In the genomic region with DNA sequence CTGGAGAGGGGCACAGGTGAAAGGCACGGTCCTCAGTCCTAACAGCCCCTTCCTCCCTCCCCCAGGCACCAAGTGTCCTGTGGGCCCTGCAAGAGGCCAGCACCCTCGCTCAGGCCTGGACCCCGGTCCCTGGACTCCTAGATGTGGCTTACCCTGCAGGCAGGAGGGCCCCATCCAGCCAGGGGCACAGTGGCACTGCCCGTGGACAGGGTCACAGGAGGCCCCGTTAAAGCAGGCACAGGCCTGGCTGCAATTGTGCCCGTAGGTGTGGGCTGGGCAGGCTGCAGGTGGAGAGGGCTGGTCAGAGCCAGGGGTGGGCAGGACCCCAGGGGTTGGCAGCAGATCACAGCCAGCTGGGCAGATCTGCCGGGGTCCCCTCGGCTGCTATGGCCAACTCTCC, we compare ENCODE assay signal across 26 cellular contexts. TPM values are rescaled to one million over a fixed set of nuclear protein-coding genes. Genes with fewer than 3 reads are reported as not detected.
A peak's percentile ranks its signal among the peaks of the same experiment; 100 is the strongest.
DNase-seq lines count a peak whose midpoint lies in the region; ATAC-seq, FAIRE-seq and TF ChIP-seq lines count a peak whose summit lies in the region.
"Had no signal": no experiment of that assay in that cellular context is flagged by ENCODE, and none has a peak within 500 bp of the region (broad histone marks: within the 10 kb centered on the region; RNA-seq: fewer than 3 reads in every experiment).

No MANE protein-coding gene starts in this region.

- WGBS in H1 (ENCODE audit: extremely low coverage in 1 of 2, insufficient coverage in 1 of 2, insufficient read length in 1 of 2, insufficient replicate concordance in 2 of 2, low coverage in 1 of 2, low lambda C conversion rate in 2 of 2, missing lambda C conversion rate in 1 of 2), 2 experiments, result 88% methylated on average over 8 of the region's 8 CpGs; no CpG with 5 or more reads in 1 of the 2 experiments

- H4K5ac ChIP-seq in H1 (ENCODE audit: insufficient read length, low read depth, low read length), result no peak overlapping the region

- TF ChIP-seq CTCF in H1 (IDR thresholded peaks at IDR 0.05; ENCODE audit: control extremely low read depth in 1 of 3, insufficient read depth in 1 of 3, low read depth in 1 of 3, low read length in 3 of 3), result no peak

- no peak for FAIRE-seq in H1 (lab: Jason Lieb, UNC)
- FAIRE-seq: A204.1, GM12878, GM12892, GM18507 had no signal

- H3K9me3 Mint-ChIP-seq in effector memory CD8-positive, alpha-beta T cell, result no peaks in the 10 kb centered on the region
- H3K9me3 Mint-ChIP-seq: CD4-positive, alpha-beta memory T cell; CD8-positive, alpha-beta memory T cell had no signal

- H3K4me3 Mint-ChIP-seq in effector memory CD8-positive, alpha-beta T cell, result no peak overlapping the region
- H3K4me3 Mint-ChIP-seq: CD14-positive monocyte; CD4-positive, alpha-beta memory T cell; CD4-positive, CD25-positive, alpha-beta regulatory T cell; CD8-positive, alpha-beta memory T cell had no signal

- peak overlapping the region in 8 of 11 experiments; percentile 43 to 66 (median 60); a peak in 15 of 22 replicates for H3K4me2 ChIP-seq in BLaER1 treated with 17β-estradiol and CSF1 and Interleukin-3, amounts not matched to agents 10 nM and 100 nM
- H3K4me2 ChIP-seq in H1 (ENCODE audit: insufficient read depth in 1 of 2, low read depth in 2 of 2, low read length in 2 of 2), result no peak overlapping the region

- H4K91ac ChIP-seq in H1 (replicated peaks; ENCODE audit: insufficient read length, low read length), result no peak overlapping the region

- H3K18ac ChIP-seq in H1 (ENCODE audit: extremely low read depth, low read length), result no peak overlapping the region

- no peak overlapping the region for H2BK120ac ChIP-seq in H1 (replicated peaks; ENCODE audit: low read depth, low read length)

- no peak overlapping the region for H3K56ac ChIP-seq in H1 (replicated peaks; ENCODE audit: insufficient read length, low read depth, low read length)

- H2BK5ac ChIP-seq in H1 (ENCODE audit: low read depth, low read length), result no peak overlapping the region

- no peak overlapping the region for H3K27ac Mint-ChIP-seq in effector memory CD8-positive, alpha-beta T cell
- H3K27ac Mint-ChIP-seq: CD14-positive monocyte; CD4-positive, alpha-beta memory T cell; CD4-positive, CD25-positive, alpha-beta regulatory T cell; CD8-positive, alpha-beta memory T cell had no signal

- no peak overlapping the region for H2BK20ac ChIP-seq in H1 (ENCODE audit: low read length)

- DNase-seq in H1 (ENCODE audit: low read depth in 1 of 2, low spot score in 2 of 2) (no peak), left colon (no peak), T-helper 9 cell (no peak)
- no peak for DNase-seq in effector memory CD8-positive, alpha-beta T cell
- DNase-seq: 8988T; ACHN; BE2C; C1 segment of cervical spinal cord; CD4-positive, alpha-beta memory T cell; CD4-positive, CD25-positive, alpha-beta regulatory T cell; CD8-positive, alpha-beta memory T cell; COR-L47; DMS 273 treated with DMSO at 0.1 percent for 48 hours; DMS153; DMS53; DMS79; DND-41; EL; GDM1 had no signal

- H2AK5ac ChIP-seq in H1 (ENCODE audit: low read depth, low read length), result no peak overlapping the region

- TF ChIP-seq EP300 in H1 (IDR thresholded peaks at IDR 0.05; ENCODE audit: borderline replicate concordance in 1 of 2, low read depth in 2 of 2, low read length in 2 of 2), result no peak

- H3K4ac ChIP-seq in H1 (replicated peaks; ENCODE audit: insufficient read length, low read depth, low read length), result no peak overlapping the region

- H3K36me3 Mint-ChIP-seq in effector memory CD8-positive, alpha-beta T cell (ENCODE audit: insufficient read depth), result no peaks in the 10 kb centered on the region
- H3K36me3 Mint-ChIP-seq: CD4-positive, CD25-positive, alpha-beta regulatory T cell had no signal

- no peaks in the 10 kb centered on the region for H3K27me3 ChIP-seq in BLaER1 treated with 17β-estradiol and CSF1 and Interleukin-3, amounts not matched to agents 10 nM and 100 nM
- no peaks in the 10 kb centered on the region for H3K27me3 ChIP-seq in H1 (replicated peaks in 1 of 4; ENCODE audit: control insufficient read depth in 3 of 4, extremely low read depth in 1 of 4, insufficient read depth in 3 of 4, low read length in 3 of 4)
- H3K27me3 ChIP-seq: BE2C had no signal

- CTCF ChIA-PET in H1 (lab: Charles Lee; ENCODE audit: partially characterized antibody), result interaction anchor here (0.8 to 2.8 kb wide), 7 partner anchors 19 to 117 kb away, joined by 3 to 9 read pairs (median 3); no protein-coding TSS in a partner anchor

- no peak overlapping the region for H3K23ac ChIP-seq in H1 (ENCODE audit: insufficient read length)

- peaks cover 0 to 27% (median 0%) of the 10 kb centered on the region in 11 experiments; a peak in 3 of 22 replicates for H3K36me3 ChIP-seq in BLaER1 treated with 17β-estradiol and CSF1 and Interleukin-3, amounts not matched to agents 10 nM and 100 nM
- no peaks in the 10 kb centered on the region; a peak in 2 of 8 replicates for H3K36me3 ChIP-seq in H1 (ENCODE audit: control insufficient read depth in 2 of 4, insufficient read depth in 4 of 4, low read length in 3 of 4)
- H3K36me3 ChIP-seq: BE2C had no signal

- peaks cover 0 to 100% (median 94%) of the 10 kb centered on the region in 11 experiments; a peak in 18 of 22 replicates for H4K20me1 ChIP-seq in BLaER1 treated with 17β-estradiol and CSF1 and Interleukin-3, amounts not matched to agents 10 nM and 100 nM
- H4K20me1 ChIP-seq in H1 (replicated peaks in 1 of 2; ENCODE audit: control insufficient read depth in 1 of 2, insufficient read depth in 2 of 2, low read length in 2 of 2), result peaks cover 2 to 17% of the 10 kb centered on the region in 2 experiments

- no peak overlapping the region for H3K4me3 ChIP-seq in BLaER1 treated with 17β-estradiol and CSF1 and Interleukin-3, amounts not matched to agents 10 nM and 100 nM
- H3K4me3 ChIP-seq in H1 (ENCODE audit: extremely low read depth in 1 of 4, insufficient read depth in 2 of 4, low read depth in 3 of 4, low read length in 4 of 4), result no peak overlapping the region
- H3K4me3 ChIP-seq: GM12878 had no signal

- H2BK12ac ChIP-seq in H1 (ENCODE audit: low read depth, low read length), result no peak overlapping the region

- no peak overlapping the region for H2AFZ ChIP-seq in H1 (ENCODE audit: low read length)

- intact Hi-C loops in left colon (cut with DNase I, micrococcal nuclease), result no loop called here

- H4K8ac ChIP-seq in H1 (ENCODE audit: extremely low read depth, insufficient read depth, low read length), result 0 out of 2 replicates have a peak overlapping the region, but pooled peaks have one; percentile 5

- no peak overlapping the region for H2BK15ac ChIP-seq in H1 (ENCODE audit: low read length)

- H3K4me1 ChIP-seq in BLaER1 treated with 17β-estradiol and CSF1 and Interleukin-3, amounts not matched to agents 10 nM and 100 nM, result peaks cover 36 to 92% (median 67%) of the 10 kb centered on the region in 10 experiments
- H3K4me1 ChIP-seq in H1 (replicated peaks in 1 of 4; ENCODE audit: control insufficient read depth in 3 of 4, insufficient read depth in 4 of 4, low read length in 3 of 4), result peaks cover 0 to 4% (median 0%) of the 10 kb centered on the region in 4 experiments; a peak in 1 of 7 replicates
- H3K4me1 ChIP-seq: BE2C had no signal

- H3K27ac ChIP-seq in BLaER1 treated with 17β-estradiol and CSF1 and Interleukin-3, amounts not matched to agents 10 nM and 100 nM, result no peak overlapping the region
- H3K27ac ChIP-seq in H1 (ENCODE audit: low read depth, low read length), result no peak overlapping the region

- TF ChIP-seq POLR2A in H1 (IDR thresholded peaks at IDR 0.05; ENCODE audit: control extremely low read depth in 1 of 2, low read depth in 2 of 2, low read length in 2 of 2), result no peak

- no peaks in the 10 kb centered on the region; the same call in 1 of the 2 replicates for H3K79me1 ChIP-seq in H1 (ENCODE audit: low read depth, low read length)

- no peak for TF ChIP-seq RAD21 in H1 (IDR thresholded peaks at IDR 0.05 in 1 of 2, conservative IDR thresholded peaks at IDR 0.05 in 1 of 2; ENCODE audit: low read depth in 2 of 2, low read length in 2 of 2)

- no peaks in the 10 kb centered on the region for H3K23me2 ChIP-seq in H1 (ENCODE audit: low read depth, low read length)

- H3K9ac ChIP-seq in BLaER1 treated with 17β-estradiol and CSF1 and Interleukin-3, amounts not matched to agents 10 nM and 100 nM, result peak overlapping the region in 2 of 11 experiments; percentile 24 to 29; a peak in 2 of 22 replicates
- H3K9ac ChIP-seq in H1 (replicated peaks in 1 of 4; ENCODE audit: extremely low read depth in 1 of 4, low read depth in 3 of 4, low read length in 3 of 4), result no peak overlapping the region

- ATAC-seq in left colon, result no peak
- no peak for ATAC-seq in effector memory CD8-positive, alpha-beta T cell (replicated peaks)
- ATAC-seq: GM12878 had no signal

- H3K4me1 Mint-ChIP-seq in effector memory CD8-positive, alpha-beta T cell (ENCODE audit: low read depth in 2 of 2), result no peaks in the 10 kb centered on the region
- H3K4me1 Mint-ChIP-seq: CD14-positive monocyte; CD4-positive, alpha-beta memory T cell; CD4-positive, CD25-positive, alpha-beta regulatory T cell; CD8-positive, alpha-beta memory T cell had no signal

- POLR2A ChIA-PET in H1 (lab: Charles Lee; ENCODE audit: partially characterized antibody), result interaction anchor here (0.7 kb wide), 1 partner anchor 16 kb away, joined by 3 read pairs; no protein-coding TSS in a partner anchor

- H3K14ac ChIP-seq in H1 (ENCODE audit: insufficient read length), result no peak overlapping the region

- no peaks in the 10 kb centered on the region for H3K79me2 ChIP-seq in H1 (ENCODE audit: control insufficient read depth in 1 of 2, insufficient read depth in 2 of 2, low read length in 2 of 2)

- no peaks in the 10 kb centered on the region for H3K27me3 Mint-ChIP-seq in effector memory CD8-positive, alpha-beta T cell
- H3K27me3 Mint-ChIP-seq: CD4-positive, alpha-beta memory T cell; CD4-positive, CD25-positive, alpha-beta regulatory T cell; CD8-positive, alpha-beta memory T cell had no signal

- no peaks in the 10 kb centered on the region for H3K9me3 ChIP-seq in BLaER1 treated with 17β-estradiol and CSF1 and Interleukin-3, amounts not matched to agents 10 nM and 100 nM (replicated peaks in 1 of 11)
- H3K9me3 ChIP-seq in H1 (ENCODE audit: insufficient read depth in 2 of 2, low read depth in 1 of 2, low read length in 1 of 2), result no peaks in the 10 kb centered on the region
- H3K9me3 ChIP-seq: BE2C had no signal

TF ChIP-seq in H1, 55 proteins besides CTCF, POLR2A, EP300 and RAD21 (continues in another document):
- TF ChIP-seq HDAC6 (IDR thresholded peaks at IDR 0.05; ENCODE audit: low read depth, low read length) (no peak), POU5F1 (IDR thresholded peaks at IDR 0.05; ENCODE audit: low read depth, low read length) (no peak)

RNA-seq across cellular contexts. Expression of gene ARHGEF16, which starts 44.5 kb away (rescaled TPM):
- 20.0 and 20.7 TPM in 2 replicates for total RNA-seq in H1 (2021; fragmentation: NEBNext Ultra II Directional; extraction: Animal tissue kit (Norgen Biotek cat#: 25700))
- 18.3 and 25.0 TPM in 2 replicates for polyA plus RNA-seq in H1 (2011; rRNA removed)
- polyA plus RNA-seq in H1 (2011; cell fraction: cytosol; rRNA removed), result 20.5 TPM
- 55.6 TPM for polyA plus RNA-seq in H1 (2011; cell fraction: nucleus; rRNA removed)
- polyA plus RNA-seq in H1 (2012, experiment 1 of 2), result 11.4 to 18.1 TPM (median 16.6 TPM) in 4 replicates
- 15.7 TPM for polyA plus RNA-seq in H1 (2012, experiment 2 of 2)
- polyA plus RNA-seq in H1 (2013, experiment 1 of 2), result 8.9 TPM
- 7.8 TPM for polyA plus RNA-seq in H1 (2013, experiment 2 of 2)
- 32.5 and 33.4 TPM in 2 replicates for polyA minus RNA-seq in H1 (2011; rRNA and poly(A)+ RNA removed)
- 10.1 TPM for polyA minus RNA-seq in H1 (2011; cell fraction: cytosol; rRNA and poly(A)+ RNA removed)
- polyA minus RNA-seq in H1 (2011; cell fraction: nucleus; rRNA and poly(A)+ RNA removed), result 24.2 TPM
- total RNA-seq in left colon, result 100 to 1,000 TPM in 1 of 2 donors, 10 to 100 TPM in 1; 92.4 to 113 TPM
- total RNA-seq: CD4-positive, CD25-positive, alpha-beta regulatory T cell; CD8-positive, alpha-beta memory T cell; GM12878 had no signal
- polyA plus RNA-seq: AG04450; CD14-positive monocyte; CD4-positive, CD25-positive, alpha-beta regulatory T cell; GM12878 had no signal

Comparison
In these comparisons a context has a peak if more than half of its experiments do, and no peak if none do; other contexts are left out.
1. H3K4me2 ChIP-seq: peak in BLaER1 treated with 17β-estradiol and CSF1 and Interleukin-3, amounts not matched to agents 10 nM and 100 nM (8 of 11); none in H1 (0 of 2).